13 cellular contexts compared by ENCODE assay signal in genomic region chr10:73992899-73993788, GRCh38. TPM values are rescaled to one million over a fixed set of nuclear protein-coding genes. Genes with fewer than 3 reads are reported as not detected.
A peak's percentile ranks its signal among the peaks of the same experiment; 100 is the strongest.
DNase-seq lines count a peak whose midpoint lies in the region; ATAC-seq and TF ChIP-seq lines count a peak whose summit lies in the region.
"Had no signal": no experiment of that assay in that cellular context is flagged by ENCODE, and none has a peak within 500 bp of the region (broad histone marks: within the 10 kb centered on the region; RNA-seq: fewer than 3 reads in every experiment).

No MANE protein-coding gene starts in this region.

- 0 out of 2 replicates have a peak overlapping the region, but pooled peaks have one; percentile 4 for H3K23ac ChIP-seq in IMR-90 (ENCODE audit: low read depth, low read length)

- no peak for TF ChIP-seq RAD21 in IMR-90 (IDR thresholded peaks at IDR 0.05; ENCODE audit: low read length)

- ATAC-seq in IMR-90 (ENCODE audit: low read depth) (no peak), HG03439 (IDR thresholded peaks at IDR 0.05; ENCODE audit: unreplicated experiment) (no peak)
- no peak for ATAC-seq in naive thymus-derived CD4-positive, alpha-beta T cell

- POLR2A ChIA-PET in IMR-90 (lab: Charles Lee; ENCODE audit: unreplicated experiment) = no interaction called here
- POLR2A ChIA-PET in naive thymus-derived CD4-positive, alpha-beta T cell (lab: Charles Lee) = interaction anchor here (2.1 kb wide), 1 partner anchor 8 kb away, joined by 13 read pairs; no protein-coding TSS in a partner anchor

- H3K4me2 ChIP-seq in IMR-90 (ENCODE audit: low read depth, low read length) = no peak overlapping the region

- no peak overlapping the region for H3K56ac ChIP-seq in IMR-90 (ENCODE audit: extremely low read depth, insufficient read depth, low read length)

- no peak overlapping the region for H4K91ac ChIP-seq in IMR-90 (ENCODE audit: insufficient read depth, low read depth, low read length)

- no peak overlapping the region for H2BK120ac ChIP-seq in IMR-90 (ENCODE audit: low read depth, low read length)

- peak overlapping the region; percentile 9; the same call in 1 of the 2 replicates for H3K4ac ChIP-seq in IMR-90 (ENCODE audit: low read depth, low read length)

- in situ Hi-C loops in IMR-90 (cut with MboI; ENCODE audit: low sequenced_read_pairs) = no loop called here

- 0 out of 2 replicates have a peak, but pooled peaks cover 3% of the 10 kb centered on the region for H3K9me1 ChIP-seq in IMR-90 (ENCODE audit: insufficient read depth, low read length)

- H2AK5ac ChIP-seq in IMR-90 (ENCODE audit: low read depth, low read length) = no peak overlapping the region

- 30% methylated on average over 2 of the region's 6 CpGs; no CpG with 5 or more reads in 1 of the 2 experiments for WGBS in IMR-90 (ENCODE audit: extremely low coverage in 2 of 2, insufficient read length in 1 of 2), 2 experiments

- no peak for TF ChIP-seq POLR2A in IMR-90 (IDR thresholded peaks at IDR 0.05; ENCODE audit: low read depth, low read length)

- H3K4me1 Mint-ChIP-seq in activated naive CD4-positive, alpha-beta T cell treated with anti-CD3 and anti-CD28 coated beads, Interleukin-2, amount 50 U/mL, for 24 hours = peaks cover 29% of the 10 kb centered on the region
- peaks cover 26 to 56% (median 46%) of the 10 kb centered on the region in 7 donors for H3K4me1 Mint-ChIP-seq in naive thymus-derived CD4-positive, alpha-beta T cell

- no peak overlapping the region for H3K27ac ChIP-seq in IMR-90 (ENCODE audit: insufficient read depth, low read length)
- no peak overlapping the region for H3K27ac ChIP-seq in naive thymus-derived CD4-positive, alpha-beta T cell (ENCODE audit: low read depth, low read length)
- H3K27ac ChIP-seq: 22Rv1, transverse colon had no signal

- no peak for TF ChIP-seq CTCF in IMR-90 (conservative IDR thresholded peaks at IDR 0.05; ENCODE audit: low read depth, low read length)

- peak overlapping the region; percentile 23 for H3K27ac Mint-ChIP-seq in activated naive CD4-positive, alpha-beta T cell treated with anti-CD3 and anti-CD28 coated beads, Interleukin-2, amount 50 U/mL, for 24 hours
- peak overlapping the region in 7 of 9 donors; percentile 4 to 67 (median 55) for H3K27ac Mint-ChIP-seq in naive thymus-derived CD4-positive, alpha-beta T cell

- no peak overlapping the region for H3K9ac ChIP-seq in IMR-90 (ENCODE audit: low read depth, low read length)

- peaks cover 0 to 6% of the 10 kb centered on the region in 2 experiments; a peak in 1 of 4 replicates for H3K79me1 ChIP-seq in IMR-90 (ENCODE audit: low read depth in 1 of 2, low read length in 2 of 2)

- H4K5ac ChIP-seq in IMR-90 (ENCODE audit: low read depth, low read length) = no peak overlapping the region

- H2BK5ac ChIP-seq in IMR-90 (ENCODE audit: low read depth, low read length, poor library complexity, severe bottlenecking) = peak overlapping the region; percentile 64

- peak overlapping the region in 1 of 2 experiments; percentile 69; a peak in 2 of 4 replicates for H4K8ac ChIP-seq in IMR-90 (ENCODE audit: low read depth in 2 of 2, low read length in 2 of 2)

- H3K9me3 ChIP-seq in IMR-90 (ENCODE audit: control insufficient read depth, insufficient read depth, low read length) = no peaks in the 10 kb centered on the region
- H3K9me3 ChIP-seq in naive thymus-derived CD4-positive, alpha-beta T cell (ENCODE audit: control insufficient read depth in 2 of 3, low read length in 3 of 3) = no peaks in the 10 kb centered on the region
- H3K9me3 ChIP-seq: transverse colon had no signal

- H3K27me3 ChIP-seq in IMR-90 (ENCODE audit: control insufficient read depth, insufficient read depth, low read length) = no peaks in the 10 kb centered on the region
- H3K27me3 ChIP-seq in naive thymus-derived CD4-positive, alpha-beta T cell (ENCODE audit: control insufficient read depth in 2 of 2, insufficient read depth in 2 of 2, low read length in 2 of 2) = no peaks in the 10 kb centered on the region
- H3K27me3 ChIP-seq: transverse colon had no signal

- no peak overlapping the region for H3K4me3 Mint-ChIP-seq in activated naive CD4-positive, alpha-beta T cell treated with anti-CD3 and anti-CD28 coated beads, Interleukin-2, amount 50 U/mL, for 24 hours
- peak overlapping the region in 3 of 10 donors; percentile 0 to 39 (median 1) for H3K4me3 Mint-ChIP-seq in naive thymus-derived CD4-positive, alpha-beta T cell

- H2AFZ ChIP-seq in IMR-90 (replicated peaks; ENCODE audit: low read length, poor library complexity) = no peak overlapping the region

- BruUV-seq in IMR-90 (replicated peaks; lab: Mats Ljungman, UMichigan) = no TSS peak

- intact Hi-C loops in IMR-90 (cut with micrococcal nuclease) = loop anchor here (5.0 kb wide), 1 partner anchor 36 kb away; no protein-coding TSS in a partner anchor
- intact Hi-C loops in naive thymus-derived CD4-positive, alpha-beta T cell (cut with micrococcal nuclease) = loop anchor here (1.0 to 10.0 kb wide), 4 partner anchors 19 to 1242 kb away; partner anchors contain the start of genes COMTD1 (in 1 of the 2) and SAMD8 (in 1 of the 2)

- CTCF ChIA-PET in IMR-90 (lab: Yijun Ruan, JAX) = interaction anchor here (0.8 kb wide), 1 partner anchor 47 kb away, joined by 4 read pairs; no protein-coding TSS in a partner anchor
- CTCF ChIA-PET in naive thymus-derived CD4-positive, alpha-beta T cell (lab: Charles Lee) = interaction anchor here (0.6 to 1.0 kb wide), 4 partner anchors 36 to 1157 kb away, joined by 3 to 5 read pairs (median 3); no protein-coding TSS in a partner anchor

- peak overlapping the region; percentile 1; the same call in 1 of the 2 replicates for H3K14ac ChIP-seq in IMR-90 (replicated peaks; ENCODE audit: low read depth, low read length)

- H4K20me1 ChIP-seq in IMR-90 (ENCODE audit: insufficient read depth, low read length) = peaks cover 2% of the 10 kb centered on the region

- no peak overlapping the region for H2AK9ac ChIP-seq in IMR-90 (replicated peaks; ENCODE audit: low read depth, low read length, poor library complexity)

- peak overlapping the region; percentile 17; the same call in 1 of the 2 replicates for H2BK20ac ChIP-seq in IMR-90 (ENCODE audit: low read depth, low read length)

- dilution Hi-C loops in IMR-90 (cut with HindIII; ENCODE audit: low sequenced_read_pairs, unreplicated experiment) = no loop called here

- DNase-seq in NOMO-1 treated with DMSO at 0.1 percent for 48 hours (lab: John Stamatoyannopoulos, UW; ENCODE audit: unreplicated experiment) (peak; percentile 55), NOMO-1 treated with dmso at 0.1 percent for 144 hours (lab: John Stamatoyannopoulos, UW; ENCODE audit: unreplicated experiment) (no peak), IMR-90 (peak; percentile 61), NCI-H2081 (lab: John Stamatoyannopoulos, UW) (no peak), ecto neural progenitor cell (ENCODE audit: low spot score) (no peak)
- no peak for DNase-seq in naive thymus-derived CD4-positive, alpha-beta T cell
- DNase-seq: amniotic stem cell, NCI-H446 treated with DMSO at 0.1 percent for 48 hours, T-helper 9 cell, transverse colon had no signal

- no peaks in the 10 kb centered on the region for H3K9me3 Mint-ChIP-seq in activated naive CD4-positive, alpha-beta T cell treated with anti-CD3 and anti-CD28 coated beads, Interleukin-2, amount 50 U/mL, for 24 hours
- H3K9me3 Mint-ChIP-seq in naive thymus-derived CD4-positive, alpha-beta T cell = peaks cover 0 to 6% (median 1%) of the 10 kb centered on the region in 11 donors

- H3K27me3 Mint-ChIP-seq in activated naive CD4-positive, alpha-beta T cell treated with anti-CD3 and anti-CD28 coated beads, Interleukin-2, amount 50 U/mL, for 24 hours = no peaks in the 10 kb centered on the region
- H3K27me3 Mint-ChIP-seq in naive thymus-derived CD4-positive, alpha-beta T cell = no peaks in the 10 kb centered on the region

- no peak overlapping the region for H3K4me3 ChIP-seq in IMR-90 (ENCODE audit: insufficient read depth, low read depth, low read length)
- H3K4me3 ChIP-seq in naive thymus-derived CD4-positive, alpha-beta T cell (ENCODE audit: low read length) = no peak overlapping the region
- H3K4me3 ChIP-seq: transverse colon had no signal

- peak overlapping the region; percentile 12; the same call in 1 of the 3 replicates for H2BK15ac ChIP-seq in IMR-90 (ENCODE audit: low read depth, low read length)

- H3K4me1 ChIP-seq in IMR-90 (ENCODE audit: control insufficient read depth, insufficient read depth, low read length) = peaks cover 4% of the 10 kb centered on the region; the same call in 1 of the 2 replicates
- peaks cover 24 to 25% of the 10 kb centered on the region in 2 donors for H3K4me1 ChIP-seq in naive thymus-derived CD4-positive, alpha-beta T cell (ENCODE audit: control insufficient read depth in 2 of 2, insufficient read depth in 2 of 2, low read length in 2 of 2)

- no peaks in the 10 kb centered on the region for H3K36me3 Mint-ChIP-seq in activated naive CD4-positive, alpha-beta T cell treated with anti-CD3 and anti-CD28 coated beads, Interleukin-2, amount 50 U/mL, for 24 hours
- peaks cover 0 to 24% (median 0%) of the 10 kb centered on the region in 5 donors for H3K36me3 Mint-ChIP-seq in naive thymus-derived CD4-positive, alpha-beta T cell

- H3K18ac ChIP-seq in IMR-90 (ENCODE audit: low read depth, low read length) = no peak overlapping the region

- H3K36me3 ChIP-seq in IMR-90 (ENCODE audit: control insufficient read depth, insufficient read depth, low read length) = no peaks in the 10 kb centered on the region
- peaks cover 0 to 5% (median 0%) of the 10 kb centered on the region in 3 experiments for H3K36me3 ChIP-seq in naive thymus-derived CD4-positive, alpha-beta T cell (ENCODE audit: control insufficient read depth in 2 of 3, insufficient read depth in 3 of 3, low read length in 3 of 3)
- H3K36me3 ChIP-seq: transverse colon had no signal

TF ChIP-seq in IMR-90, 13 proteins besides CTCF, POLR2A, EP300 and RAD21:
- 0 out of 2 replicates have a peak, but pooled peaks have one; percentile 4 for TF ChIP-seq FOS (IDR thresholded peaks at IDR 0.05; ENCODE audit: low read depth, low read length)
- TF ChIP-seq MAFK (IDR thresholded peaks at IDR 0.05; ENCODE audit: low read depth, low read length) = no peak
- no peak for TF ChIP-seq BHLHE40 (IDR thresholded peaks at IDR 0.05; ENCODE audit: low read depth, low read length)
- no peak for TF ChIP-seq NFE2L2 (IDR thresholded peaks at IDR 0.05; ENCODE audit: low read depth, low read length)
- no peak for TF ChIP-seq SMC3 (IDR thresholded peaks at IDR 0.05; ENCODE audit: low read depth, low read length)
- peak; percentile 24; the same call in 1 of the 2 replicates for TF ChIP-seq CEBPB (IDR thresholded peaks at IDR 0.05; ENCODE audit: low read depth, low read length)

RNA-seq across cellular contexts. Expression of gene VCL, which starts 4.8 kb away (rescaled TPM):
- total RNA-seq in IMR-90 (2012; rRNA removed) = 283 and 316 TPM in 2 replicates
- polyA plus RNA-seq in IMR-90 (2012; rRNA removed) = 193 and 227 TPM in 2 replicates
- polyA plus RNA-seq in IMR-90 (2012; cell fraction: cytosol; rRNA removed) = 85.9 and 102 TPM in 2 replicates
- polyA plus RNA-seq in IMR-90 (2012; cell fraction: nucleus; rRNA removed; ENCODE audit: low replicate concordance) = 176 and 458 TPM in 2 replicates
- 10 to 100 TPM in 4 of 5 experiments, 1 to 10 TPM in 1; 9.0 to 67.7 (median 21.6) TPM for total RNA-seq in naive thymus-derived CD4-positive, alpha-beta T cell
- 10 to 100 TPM; 12.5 to 16.5 TPM for polyA plus RNA-seq in naive thymus-derived CD4-positive, alpha-beta T cell

Comparison
In these comparisons a context has a peak if more than half of its experiments do, and no peak if none do; other contexts are left out.
1. DNase-seq: peak in NOMO-1 treated with DMSO at 0.1 percent for 48 hours (single experiment) and IMR-90 (single experiment); none in NOMO-1 treated with dmso at 0.1 percent for 144 hours (single experiment), naive thymus-derived CD4-positive, alpha-beta T cell (0 of 9), NCI-H2081 (0 of 2) and ecto neural progenitor cell (single experiment).